ENCODE assay signal across 8 cellular contexts in genomic region chr11:93652161-93652597, GRCh38. TPM values are rescaled to one million over a fixed set of nuclear protein-coding genes. Genes with fewer than 3 reads are reported as not detected.
DNase-seq lines count a peak whose midpoint lies in the region; ATAC-seq and TF ChIP-seq lines count a peak whose summit lies in the region.

No MANE protein-coding gene starts in this region.

- no peak for ATAC-seq in omental fat pad (ENCODE audit: low FRiP score)
- ATAC-seq in GM21526 (IDR thresholded peaks at IDR 0.05; ENCODE audit: low FRiP score, unreplicated experiment) = no peak

- H3K4me1 ChIP-seq in esophagus muscularis mucosa = peaks cover 0 to 6% (median 0%) of the 10 kb centered on the region in 4 donors

- no peaks in the 10 kb centered on the region for H3K36me3 ChIP-seq in esophagus muscularis mucosa

- peak; percentile 71 for TF ChIP-seq RAD21 in Ishikawa (IDR thresholded peaks at IDR 0.05; ENCODE audit: low read depth)

- TF ChIP-seq EP300 in Ishikawa (IDR thresholded peaks at IDR 0.05; ENCODE audit: borderline replicate concordance) (no peak), esophagus muscularis mucosa (IDR thresholded peaks at IDR 0.05) (no peak)

- H3K27ac ChIP-seq in esophagus muscularis mucosa (replicated peaks in 1 of 4) = no peak overlapping the region

- intact Hi-C loops in esophagus muscularis mucosa (cut with DNase I) = loop anchor here (2.0 to 5.0 kb wide), 2 partner anchors 105 to 417 kb away; no protein-coding TSS in a partner anchor

- TF ChIP-seq POLR2A in esophagus muscularis mucosa (IDR thresholded peaks at IDR 0.05; ENCODE audit: low read depth) = no peak

- H3K4me3 ChIP-seq in esophagus muscularis mucosa = no peak overlapping the region

- DNase-seq in activated CD4-positive, alpha-beta T cell treated with anti-CD3 and anti-CD28 coated beads for 48 hours = peak; percentile 12
- DNase-seq in activated CD4-positive, alpha-beta T cell treated with anti-CD3 and anti-CD28 coated beads, Interleukin-2, amount 50 U/mL, for 4 hours = no peak
- DNase-seq in T1000 (lab: John Stamatoyannopoulos, UW) (peak; percentile 2), esophagus muscularis mucosa (ENCODE audit: extremely low spot score) (peak; percentile 42), omental fat pad (ENCODE audit: low spot score) (no peak), DMS153 treated with DMSO at 0.1 percent for 48 hours (lab: John Stamatoyannopoulos, UW; ENCODE audit: unreplicated experiment) (no peak)

- no peaks in the 10 kb centered on the region for H3K9me3 ChIP-seq in esophagus muscularis mucosa

- peaks cover 0 to 3% (median 0%) of the 10 kb centered on the region in 4 donors for H3K27me3 ChIP-seq in esophagus muscularis mucosa

- WGBS in esophagus muscularis mucosa = 30% methylated on average over 6 of the region's 6 CpGs

- TF ChIP-seq CTCF in esophagus muscularis mucosa (IDR thresholded peaks at IDR 0.05) (peak; percentile 62 to 73 (median 71)), omental fat pad (IDR thresholded peaks at IDR 0.05) (peak in 2 of 3 donors; percentile 2 to 21)

TF ChIP-seq in Ishikawa, 13 proteins besides CTCF, POLR2A, EP300 and RAD21:
- TF ChIP-seq, protein P1, sequence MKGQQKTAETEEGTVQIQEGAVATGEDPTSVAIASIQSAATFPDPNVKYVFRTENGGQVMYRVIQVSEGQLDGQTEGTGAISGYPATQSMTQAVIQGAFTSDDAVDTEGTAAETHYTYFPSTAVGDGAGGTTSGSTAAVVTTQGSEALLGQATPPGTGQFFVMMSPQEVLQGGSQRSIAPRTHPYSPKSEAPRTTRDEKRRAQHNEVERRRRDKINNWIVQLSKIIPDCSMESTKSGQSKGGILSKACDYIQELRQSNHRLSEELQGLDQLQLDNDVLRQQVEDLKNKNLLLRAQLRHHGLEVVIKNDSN (IDR thresholded peaks at IDR 0.05) = no peak
- TF ChIP-seq ZBTB7A (IDR thresholded peaks at IDR 0.05; ENCODE audit: low read depth) (no peak), CEBPB (IDR thresholded peaks at IDR 0.05) (no peak), EGR1 (IDR thresholded peaks at IDR 0.05) (no peak), CREB1 (IDR thresholded peaks at IDR 0.05; ENCODE audit: low read depth) (no peak), TAF1 (IDR thresholded peaks at IDR 0.05; ENCODE audit: low read depth) (no peak), MAX (IDR thresholded peaks at IDR 0.05) (no peak), NFIC (IDR thresholded peaks at IDR 0.05) (no peak), TEAD4 (IDR thresholded peaks at IDR 0.05) (no peak), YY1 (IDR thresholded peaks at IDR 0.05; ENCODE audit: low read depth) (no peak), TCF12 (IDR thresholded peaks at IDR 0.05; ENCODE audit: low read depth) (no peak), REST (IDR thresholded peaks at IDR 0.05; ENCODE audit: low read depth) (no peak), FOXM1 (IDR thresholded peaks at IDR 0.05; ENCODE audit: borderline replicate concordance, low read depth) (no peak)

RNA-seq across cellular contexts. Expression of gene CEP295, which starts 9.3 kb away (rescaled TPM):
- 10 to 100 TPM; 10.1 to 13.3 (median 11.9) TPM for total RNA-seq in esophagus muscularis mucosa
- total RNA-seq in omental fat pad = 10 to 100 TPM in 3 of 4 donors, 1 to 10 TPM in 1; 7.3 to 21.0 (median 12.4) TPM

Comparison
In these comparisons a context has a peak if more than half of its experiments do, and no peak if none do; other contexts are left out.
1. DNase-seq: peak in activated CD4-positive, alpha-beta T cell treated with anti-CD3 and anti-CD28 coated beads for 48 hours (single experiment), T1000 (single experiment) and esophagus muscularis mucosa (single experiment); none in activated CD4-positive, alpha-beta T cell treated with anti-CD3 and anti-CD28 coated beads, Interleukin-2, amount 50 U/mL, for 4 hours (0 of 2), omental fat pad (single experiment) and DMS153 treated with DMSO at 0.1 percent for 48 hours (single experiment).